In the genomic region with DNA sequence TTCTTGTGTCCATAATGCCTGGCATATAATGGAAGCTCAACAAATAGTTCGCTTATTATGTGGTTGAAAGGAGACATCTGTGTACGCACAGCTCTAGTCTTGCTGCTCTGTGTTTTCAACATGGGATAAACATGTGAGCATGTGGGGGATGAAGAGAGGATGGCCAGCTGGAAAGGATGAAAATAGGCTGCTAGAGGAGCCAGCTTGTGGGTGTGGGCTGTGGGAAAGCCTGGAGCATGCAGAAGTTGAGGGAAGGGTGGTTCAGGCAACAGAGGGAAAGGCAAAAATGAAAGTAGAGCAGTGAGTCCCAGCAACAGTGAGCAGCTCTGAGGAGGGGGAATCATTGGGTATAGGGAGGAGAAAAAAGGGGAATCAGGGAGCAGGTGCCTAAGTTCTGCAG, we compare ENCODE assay signal across 15 cellular contexts.
DNase-seq lines count a peak whose midpoint lies in the region; ATAC-seq and TF ChIP-seq lines count a peak whose summit lies in the region.
"Had no signal": no experiment of that assay in that cellular context is flagged by ENCODE, and none has a peak within 500 bp of the region (broad histone marks: within the 10 kb centered on the region; RNA-seq: fewer than 3 reads in every experiment).

No MANE protein-coding gene starts in this region.

- H3K4me1 ChIP-seq in mesendoderm (ENCODE audit: control insufficient read depth, low read depth, low read length): no peaks in the 10 kb centered on the region
- H3K4me1 ChIP-seq: BLaER1 treated with 17β-estradiol and CSF1 and Interleukin-3, amounts not matched to agents 10 nM and 100 nM; Caco-2 had no signal

- H3K27ac ChIP-seq in mesendoderm (ENCODE audit: low read depth, low read length): no peak overlapping the region
- H3K27ac ChIP-seq: BLaER1 treated with 17β-estradiol and CSF1 and Interleukin-3, amounts not matched to agents 10 nM and 100 nM had no signal

- H3K4ac ChIP-seq in mesendoderm (ENCODE audit: low read depth, low read length): no peak overlapping the region

- peaks cover 3% of the 10 kb centered on the region for H3K27me3 Mint-ChIP-seq in nephron (ENCODE audit: low read depth)
- no peaks in the 10 kb centered on the region for H3K27me3 Mint-ChIP-seq in activated CD4-positive, alpha-beta memory T cell treated with anti-CD3 and anti-CD28 coated beads for 36 hours
- H3K27me3 Mint-ChIP-seq: B cell had no signal

- H3K4me3 Mint-ChIP-seq in nephron: peak overlapping the region in 1 of 3 experiments; percentile 11
- no peak overlapping the region for H3K4me3 Mint-ChIP-seq in activated CD4-positive, alpha-beta memory T cell treated with anti-CD3 and anti-CD28 coated beads for 36 hours
- H3K4me3 Mint-ChIP-seq: B cell; CD8-positive, alpha-beta T cell; H9 had no signal

- H3K9me3 Mint-ChIP-seq in nephron: peaks cover 22% of the 10 kb centered on the region
- peaks cover 32% of the 10 kb centered on the region for H3K9me3 Mint-ChIP-seq in activated CD4-positive, alpha-beta memory T cell treated with anti-CD3 and anti-CD28 coated beads for 36 hours

- H2AK5ac ChIP-seq in mesendoderm (ENCODE audit: low read length): no peak overlapping the region

- no peak overlapping the region for H3K4me2 ChIP-seq in mesendoderm (ENCODE audit: low read length)
- H3K4me2 ChIP-seq: BLaER1 treated with 17β-estradiol and CSF1 and Interleukin-3, amounts not matched to agents 10 nM and 100 nM had no signal

- H3K23ac ChIP-seq in mesendoderm (ENCODE audit: low read length): no peak overlapping the region

- no peak overlapping the region for H2BK15ac ChIP-seq in mesendoderm (replicated peaks; ENCODE audit: low read depth)

- H3K36me3 ChIP-seq in mesendoderm (ENCODE audit: control insufficient read depth, insufficient read depth, low read length): no peaks in the 10 kb centered on the region
- H3K36me3 ChIP-seq: BLaER1 treated with 17β-estradiol and CSF1 and Interleukin-3, amounts not matched to agents 10 nM and 100 nM had no signal

- H3K27ac Mint-ChIP-seq in nephron: peak overlapping the region in 2 of 3 experiments; percentile 10 to 35
- H3K27ac Mint-ChIP-seq in activated CD4-positive, alpha-beta memory T cell treated with anti-CD3 and anti-CD28 coated beads for 36 hours: no peak overlapping the region
- H3K27ac Mint-ChIP-seq: B cell; CD8-positive, alpha-beta T cell; H9 had no signal

- no peaks in the 10 kb centered on the region for H3K27me3 ChIP-seq in mesendoderm (ENCODE audit: insufficient read depth, low read length, poor library complexity)
- H3K27me3 ChIP-seq: BLaER1 treated with 17β-estradiol and CSF1 and Interleukin-3, amounts not matched to agents 10 nM and 100 nM had no signal

- no peak overlapping the region for H4K8ac ChIP-seq in mesendoderm (ENCODE audit: low read depth, low read length)

- WGBS in mesendoderm (ENCODE audit: extremely low coverage, insufficient coverage, low lambda C conversion rate): no CpG with 5 or more reads among the region's 2 CpGs

- no peak overlapping the region for H3K56ac ChIP-seq in mesendoderm (ENCODE audit: low read length)

- H2BK120ac ChIP-seq in mesendoderm (ENCODE audit: low read depth, low read length): no peak overlapping the region

- H4K5ac ChIP-seq in mesendoderm (ENCODE audit: low read length): no peak overlapping the region

- H3K9ac ChIP-seq in mesendoderm (ENCODE audit: low read length): no peak overlapping the region
- H3K9ac ChIP-seq: BLaER1 treated with 17β-estradiol and CSF1 and Interleukin-3, amounts not matched to agents 10 nM and 100 nM had no signal

- H2BK5ac ChIP-seq in mesendoderm (ENCODE audit: low read length): no peak overlapping the region

- DNase-seq in left ventricle myocardium superior (no peak), cardiac septum (ENCODE audit: low spot score) (no peak), fibroblast of the aortic adventitia (ENCODE audit: low read depth) (peak; percentile 20), mesendoderm (no peak), germinal center (ENCODE audit: low spot score) (no peak), NCI-H1092 (lab: John Stamatoyannopoulos, UW) (no peak)
- no peak for DNase-seq in activated CD4-positive, alpha-beta memory T cell treated with anti-CD3 and anti-CD28 coated beads for 36 hours
- DNase-seq: 8988T; Caco-2; CD8-positive, alpha-beta T cell; H9 had no signal

- no peaks in the 10 kb centered on the region for H3K36me3 Mint-ChIP-seq in nephron (ENCODE audit: low read depth)
- no peaks in the 10 kb centered on the region for H3K36me3 Mint-ChIP-seq in activated CD4-positive, alpha-beta memory T cell treated with anti-CD3 and anti-CD28 coated beads for 36 hours
- H3K36me3 Mint-ChIP-seq: CD8-positive, alpha-beta T cell had no signal

- no peaks in the 10 kb centered on the region for H3K79me1 ChIP-seq in mesendoderm (ENCODE audit: low read length)

- H3K4me3 ChIP-seq in fibroblast of the aortic adventitia (ENCODE audit: low read depth, low read length): no peak overlapping the region
- H3K4me3 ChIP-seq in mesendoderm (ENCODE audit: low read length): no peak overlapping the region
- H3K4me3 ChIP-seq: BLaER1 treated with 17β-estradiol and CSF1 and Interleukin-3, amounts not matched to agents 10 nM and 100 nM had no signal

- no peak overlapping the region for H3K18ac ChIP-seq in mesendoderm (ENCODE audit: low read length)

- peak; percentile 38 for ATAC-seq in left ventricle myocardium superior
- ATAC-seq: CD8-positive, alpha-beta T cell; HepG2 had no signal

- H3K4me1 Mint-ChIP-seq in nephron: peaks cover 39% of the 10 kb centered on the region
- H3K4me1 Mint-ChIP-seq in activated CD4-positive, alpha-beta memory T cell treated with anti-CD3 and anti-CD28 coated beads for 36 hours (ENCODE audit: low read depth): no peaks in the 10 kb centered on the region
- H3K4me1 Mint-ChIP-seq: B cell had no signal

- CTCF ChIA-PET in activated CD4-positive, alpha-beta memory T cell treated with anti-CD3 and anti-CD28 coated beads for 36 hours (lab: Charles Lee): no interaction called here

- TF ChIP-seq CTCF in fibroblast of the aortic adventitia (IDR thresholded peaks at IDR 0.05; ENCODE audit: insufficient read depth, low read length): no peak
- TF ChIP-seq CTCF in nephron (IDR thresholded peaks at IDR 0.05; ENCODE audit: unreplicated experiment in 3 of 3): no peak

- H3K79me2 ChIP-seq in mesendoderm (ENCODE audit: control insufficient read depth, insufficient read depth, low read length): no peaks in the 10 kb centered on the region

- POLR2A ChIA-PET in activated CD4-positive, alpha-beta memory T cell treated with anti-CD3 and anti-CD28 coated beads for 36 hours (lab: Charles Lee): no interaction called here

- intact Hi-C loops in left ventricle myocardium superior (cut with micrococcal nuclease) (no loop called here), cardiac septum (cut with DNase I) (no loop called here)
- intact Hi-C loops in activated CD4-positive, alpha-beta memory T cell treated with anti-CD3 and anti-CD28 coated beads for 36 hours (cut with micrococcal nuclease): no loop called here
